ENCODE assay signal across 8 cellular contexts in genomic region chr6:36129889-36130671, GRCh38. TPM values are rescaled to one million over a fixed set of nuclear protein-coding genes. Genes with fewer than 3 reads are reported as not detected.
DNase-seq lines count a peak whose midpoint lies in the region; ATAC-seq, FAIRE-seq and TF ChIP-seq lines count a peak whose summit lies in the region.

MAPK13 (plus strand) TSS chr6:36130513; CDS start chr6:36130583, 70 bp downstream.

- H3K9me3 Mint-ChIP-seq in astrocyte (ENCODE audit: unreplicated experiment) = peaks cover 5% of the 10 kb centered on the region

- no peak within 1 kb of the TSS for H3K9ac ChIP-seq in astrocyte (ENCODE audit: low read length)

- peak within 1 kb of the TSS; percentile 79 for H3K4me2 ChIP-seq in astrocyte (ENCODE audit: low read length)

- H3K4me1 ChIP-seq in astrocyte (ENCODE audit: insufficient read depth, low read length) = peaks cover 20% of the 10 kb centered on the region

- TF ChIP-seq CTCF in astrocyte (IDR thresholded peaks at IDR 0.05; ENCODE audit: insufficient read depth, low read depth, low read length) = no peak

- peak within 1 kb of the TSS; percentile 57 for H2AFZ ChIP-seq in astrocyte (ENCODE audit: low read depth, low read length)

- DNase-seq in GM19239 (ENCODE audit: insufficient read length, low spot score) = peak; percentile 38
- DNase-seq in NCI-H748 (lab: John Stamatoyannopoulos, UW; ENCODE audit: unreplicated experiment) = peak; percentile 84
- DNase-seq in astrocyte (ENCODE audit: low read depth) = no peak
- DNase-seq in stimulated activated CD4-positive, alpha-beta T cell treated with anti-CD3 and anti-CD28 coated beads, TNF-alpha, amount 100 ng/mL, for 4 hours (ENCODE audit: low read depth in 3 of 3) = peak in 2 of 3 experiments; percentile 16 to 41

- H3K9me3 ChIP-seq in astrocyte (ENCODE audit: insufficient read depth, low read depth, low read length) = no peaks in the 10 kb centered on the region

- H3K79me2 ChIP-seq in astrocyte (ENCODE audit: insufficient read depth, low read length) = no peaks in the 10 kb centered on the region

- H3K4me3 Mint-ChIP-seq in astrocyte (ENCODE audit: unreplicated experiment) = peak within 1 kb of the TSS; percentile 78

- no peaks in the 10 kb centered on the region for H3K27me3 ChIP-seq in astrocyte (ENCODE audit: insufficient read depth, low read length)
- H3K27me3 ChIP-seq in layer of hippocampus (ENCODE audit: control insufficient read depth, insufficient read depth, low read length) = no peaks in the 10 kb centered on the region

- no peak within 1 kb of the TSS for H3K27ac Mint-ChIP-seq in astrocyte (ENCODE audit: unreplicated experiment)

- H3K4me3 ChIP-seq in astrocyte (ENCODE audit: insufficient read depth, low read depth, low read length) = peak within 1 kb of the TSS; percentile 12

- no peaks in the 10 kb centered on the region for H3K36me3 ChIP-seq in astrocyte (ENCODE audit: insufficient read depth, low read length)

- H3K36me3 Mint-ChIP-seq in astrocyte (ENCODE audit: low read depth, unreplicated experiment) = peaks cover 16% of the 10 kb centered on the region

- H3K27me3 Mint-ChIP-seq in astrocyte (ENCODE audit: low read depth, unreplicated experiment) = peaks cover 10% of the 10 kb centered on the region

- no peak for FAIRE-seq in GM19239 (lab: Jason Lieb, UNC)
- FAIRE-seq in astrocyte (lab: Jason Lieb, UNC) = no peak

- H4K20me1 ChIP-seq in astrocyte (ENCODE audit: insufficient read depth, low read length) = no peaks in the 10 kb centered on the region

- peaks cover 31% of the 10 kb centered on the region for H3K4me1 Mint-ChIP-seq in astrocyte (ENCODE audit: low read depth, unreplicated experiment)

- no peak within 1 kb of the TSS for H3K27ac ChIP-seq in astrocyte (ENCODE audit: low read depth, low read length)
- peak within 1 kb of the TSS; percentile 23 for H3K27ac ChIP-seq in layer of hippocampus (ENCODE audit: low read depth, low read length)

- ATAC-seq in HG03354 (IDR thresholded peaks at IDR 0.05; ENCODE audit: poor library complexity, severe bottlenecking, unreplicated experiment) (no peak), HG02884 (IDR thresholded peaks at IDR 0.05; ENCODE audit: unreplicated experiment) (no peak), HG03342 (IDR thresholded peaks at IDR 0.05; ENCODE audit: unreplicated experiment) (no peak)

RNA-seq across cellular contexts. Expression of gene MAPK13, which starts in this region (rescaled TPM):
- total RNA-seq in astrocyte = 4.5 and 5.8 TPM in 2 replicates
